ENCODE assay signal across 1 cellular context in genomic region chr11:64788321-64789215, GRCh38.
TF ChIP-seq lines count a peak whose summit lies in the region.

No MANE protein-coding gene starts in this region.

TF ChIP-seq in GM23338, 12 proteins besides CTCF, POLR2A, EP300 and RAD21 (continued from another document):
- TF ChIP-seq REST (IDR thresholded peaks at IDR 0.05; ENCODE audit: unreplicated experiment) (no peak), POLR2AphosphoS5 (IDR thresholded peaks at IDR 0.05; ENCODE audit: low read depth) (no peak), ZNF462 (CRISPR knock-in tag; IDR thresholded peaks at IDR 0.05) (no peak), EZH2phosphoT487 (IDR thresholded peaks at IDR 0.05; ENCODE audit: unreplicated experiment) (no peak), CREB1 (CRISPR knock-in tag; IDR thresholded peaks at IDR 0.05; ENCODE audit: low read depth) (no peak), STAT1 (IDR thresholded peaks at IDR 0.05; ENCODE audit: unreplicated experiment) (no peak)
TF ChIP-seq in GM23338: peak in this region for 0.
